In genomic region chr15:28169361-28169760, GRCh38 we compare ENCODE assay signal across 18 cellular contexts.
"Had no signal": no experiment of that assay in that cellular context is flagged by ENCODE, and none has a peak within 500 bp of the region (broad histone marks: within the 10 kb centered on the region; RNA-seq: fewer than 3 reads in every experiment).

No MANE protein-coding gene starts in this region.

- H3K4me3 ChIP-seq: heart left ventricle, psoas muscle, right lobe of liver, tibial artery, upper lobe of right lung, vagina had no signal

- H3K9me3 ChIP-seq: heart left ventricle, neutrophil, psoas muscle, right lobe of liver, tibial artery, upper lobe of right lung, vagina had no signal

- H3K27ac Mint-ChIP-seq: stimulated activated effector memory CD8-positive, alpha-beta T cell treated with anti-CD3 and anti-CD28 coated beads, Interleukin-12 subunit alpha, Interleukin-12 subunit beta, amount 100 ng/mL, for 72 hours; stimulated activated naive CD8-positive, alpha-beta T cell treated with anti-CD3 and anti-CD28 coated beads, Interleukin-15, Interleukin-2, amounts not matched to agents 100 ng/mL and 50 ng/mL, for 24 hours had no signal

- H3K4me3 Mint-ChIP-seq: naive B cell; nephron progenitor cell; stimulated activated effector memory CD8-positive, alpha-beta T cell treated with anti-CD3 and anti-CD28 coated beads, Interleukin-12 subunit alpha, Interleukin-12 subunit beta, amount 100 ng/mL, for 72 hours; stimulated activated naive CD8-positive, alpha-beta T cell treated with anti-CD3 and anti-CD28 coated beads, Interleukin-15, Interleukin-2, amounts not matched to agents 100 ng/mL and 50 ng/mL, for 24 hours had no signal

- H3K27me3 Mint-ChIP-seq: naive B cell; stimulated activated naive CD8-positive, alpha-beta T cell treated with anti-CD3 and anti-CD28 coated beads, Interleukin-15, Interleukin-2, amounts not matched to agents 100 ng/mL and 50 ng/mL, for 24 hours had no signal

- H3K27me3 ChIP-seq: heart left ventricle, neutrophil, right lobe of liver, tibial artery, upper lobe of right lung, vagina had no signal

- DNase-seq: effector CD4-positive, alpha-beta T cell; heart left ventricle; hippocampal formation; left colon; mesendoderm; naive B cell; nephron progenitor cell; psoas muscle; retina; right lobe of liver; stimulated activated CD4-positive, alpha-beta T cell treated with anti-CD3 and anti-CD28 coated beads, Interleukin-4, amount 100 ng/mL, for 1 hour; stimulated activated CD8-positive, alpha-beta memory T cell treated with anti-CD3 and anti-CD28 coated beads, Interleukin-4, amount 100 ng/mL, for 48 hours; tibial artery; upper lobe of right lung had no signal

- H3K9me3 Mint-ChIP-seq: naive B cell; nephron progenitor cell; stimulated activated effector memory CD8-positive, alpha-beta T cell treated with anti-CD3 and anti-CD28 coated beads, Interleukin-12 subunit alpha, Interleukin-12 subunit beta, amount 100 ng/mL, for 72 hours; stimulated activated naive CD8-positive, alpha-beta T cell treated with anti-CD3 and anti-CD28 coated beads, Interleukin-15, Interleukin-2, amounts not matched to agents 100 ng/mL and 50 ng/mL, for 24 hours had no signal

- ATAC-seq: heart left ventricle; left colon; psoas muscle; right lobe of liver; stimulated activated effector memory CD8-positive, alpha-beta T cell treated with anti-CD3 and anti-CD28 coated beads, Interleukin-12 subunit alpha, Interleukin-12 subunit beta, amount 100 ng/mL, for 72 hours; upper lobe of right lung had no signal

- H3K4me1 Mint-ChIP-seq: naive B cell; nephron progenitor cell; stimulated activated effector memory CD8-positive, alpha-beta T cell treated with anti-CD3 and anti-CD28 coated beads, Interleukin-12 subunit alpha, Interleukin-12 subunit beta, amount 100 ng/mL, for 72 hours had no signal

- H3K4me1 ChIP-seq: psoas muscle, right lobe of liver, tibial artery, upper lobe of right lung, vagina had no signal

- H3K27ac ChIP-seq: heart left ventricle, neutrophil, psoas muscle, right lobe of liver, tibial artery, upper lobe of right lung, vagina had no signal
